ENCODE assay signal across 25 cellular contexts in genomic region chr2:202290316-202290715, GRCh38.
"Had no signal": no experiment of that assay in that cellular context is flagged by ENCODE, and none has a peak within 500 bp of the region (broad histone marks: within the 10 kb centered on the region; RNA-seq: fewer than 3 reads in every experiment).

No MANE protein-coding gene starts in this region.

- H3K4me3 Mint-ChIP-seq: activated CD4-positive, alpha-beta T cell treated with anti-CD3 and anti-CD28 coated beads, Interleukin-2, amount 10 ng/mL, durations not matched to agents 24 days and 14 days; activated CD8-positive, alpha-beta T cell treated with anti-CD3 and anti-CD28 coated beads for 36 hours; activated naive CD8-positive, alpha-beta T cell treated with anti-CD3 and anti-CD28 coated beads, Interleukin-2, amount 10 ng/mL, durations not matched to agents 7 days and 5 days; activated T-cell treated with anti-CD3 and anti-CD28 coated beads, Interleukin-2, amount 50 U/mL, for 4 hours; activated T-helper 1 cell treated with anti-CD3 and anti-CD28 coated beads, Interleukin-12 subunit alpha, Interleukin-12 subunit beta, Interleukin-2, Interleukin-4 antibody, amounts not matched to agents 30 ng/mL and 10 ng/mL and 1 ng/mL, durations not matched to agents 14 hours and 24 hours and 36 hours; brain; T-helper 2 cell treated with Interferon-gamma antibody and Interleukin-4, amounts not matched to agents 5 μg/mL and 100 μg/mL, for 36 hours had no signal

- H3K4me1 Mint-ChIP-seq: brain had no signal

- H3K27ac Mint-ChIP-seq: activated CD8-positive, alpha-beta T cell treated with anti-CD3 and anti-CD28 coated beads for 36 hours; activated naive CD8-positive, alpha-beta T cell treated with anti-CD3 and anti-CD28 coated beads, Interleukin-2, amount 10 ng/mL, durations not matched to agents 7 days and 5 days; activated T-helper 1 cell treated with anti-CD3 and anti-CD28 coated beads, Interleukin-12 subunit alpha, Interleukin-12 subunit beta, Interleukin-2, Interleukin-4 antibody, amounts not matched to agents 30 ng/mL and 10 ng/mL and 1 ng/mL, durations not matched to agents 14 hours and 24 hours and 36 hours; brain; T-helper 2 cell treated with Interferon-gamma antibody and Interleukin-4, amounts not matched to agents 5 μg/mL and 100 μg/mL, for 36 hours had no signal

- DNase-seq: activated CD4-positive, alpha-beta T cell treated with anti-CD3 and anti-CD28 coated beads, Interleukin-2, amount 10 ng/mL, durations not matched to agents 24 days and 14 days; activated CD4-positive, alpha-beta T cell treated with anti-CD3 and anti-CD28 coated beads, Interleukin-2, amount 50 U/mL, for 4 hours; activated CD8-positive, alpha-beta T cell treated with anti-CD3 and anti-CD28 coated beads for 36 hours; activated effector memory CD4-positive, alpha-beta T cell treated with Interleukin-2 at 50 U/mL for 16 hours; activated naive CD4-positive, alpha-beta T cell treated with anti-CD3 and anti-CD28 coated beads, Interleukin-2, amount 50 U/mL, for 16 hours; activated naive CD8-positive, alpha-beta T cell treated with anti-CD3 and anti-CD28 coated beads, Interleukin-2, amount 10 ng/mL, durations not matched to agents 7 days and 5 days; activated T-cell treated with anti-CD3 and anti-CD28 coated beads, Interleukin-2, amount 50 U/mL, for 4 hours; anterior cingulate cortex; caudate nucleus; cerebellar nuclear complex; MM.1S; NCI-H1092; NCI-H1436 treated with DMSO at 0.1 percent for 48 hours; NCI-H1694 treated with DMSO at 0.1 percent for 48 hours; NCI-H2029; NCI-H345; NCI-H526; NCI-H748 treated with DMSO at 0.1 percent for 48 hours; PC-9; SIG-M5; SW 1271 had no signal

- H3K4me3 ChIP-seq: PC-9 had no signal

- H3K9ac ChIP-seq: KMS-11 had no signal

- H3K9me3 Mint-ChIP-seq: activated CD4-positive, alpha-beta T cell treated with anti-CD3 and anti-CD28 coated beads, Interleukin-2, amount 10 ng/mL, durations not matched to agents 24 days and 14 days; activated CD8-positive, alpha-beta T cell treated with anti-CD3 and anti-CD28 coated beads for 36 hours; activated naive CD8-positive, alpha-beta T cell treated with anti-CD3 and anti-CD28 coated beads, Interleukin-2, amount 10 ng/mL, durations not matched to agents 7 days and 5 days; activated T-cell treated with anti-CD3 and anti-CD28 coated beads, Interleukin-2, amount 50 U/mL, for 4 hours; activated T-helper 1 cell treated with anti-CD3 and anti-CD28 coated beads, Interleukin-12 subunit alpha, Interleukin-12 subunit beta, Interleukin-2, Interleukin-4 antibody, amounts not matched to agents 30 ng/mL and 10 ng/mL and 1 ng/mL, durations not matched to agents 14 hours and 24 hours and 36 hours; brain; T-helper 2 cell treated with Interferon-gamma antibody and Interleukin-4, amounts not matched to agents 5 μg/mL and 100 μg/mL, for 36 hours had no signal

- H3K27me3 Mint-ChIP-seq: activated CD4-positive, alpha-beta T cell treated with anti-CD3 and anti-CD28 coated beads, Interleukin-2, amount 10 ng/mL, durations not matched to agents 24 days and 14 days; activated CD8-positive, alpha-beta T cell treated with anti-CD3 and anti-CD28 coated beads for 36 hours; activated naive CD8-positive, alpha-beta T cell treated with anti-CD3 and anti-CD28 coated beads, Interleukin-2, amount 10 ng/mL, durations not matched to agents 7 days and 5 days; brain had no signal
